In the genomic region with DNA sequence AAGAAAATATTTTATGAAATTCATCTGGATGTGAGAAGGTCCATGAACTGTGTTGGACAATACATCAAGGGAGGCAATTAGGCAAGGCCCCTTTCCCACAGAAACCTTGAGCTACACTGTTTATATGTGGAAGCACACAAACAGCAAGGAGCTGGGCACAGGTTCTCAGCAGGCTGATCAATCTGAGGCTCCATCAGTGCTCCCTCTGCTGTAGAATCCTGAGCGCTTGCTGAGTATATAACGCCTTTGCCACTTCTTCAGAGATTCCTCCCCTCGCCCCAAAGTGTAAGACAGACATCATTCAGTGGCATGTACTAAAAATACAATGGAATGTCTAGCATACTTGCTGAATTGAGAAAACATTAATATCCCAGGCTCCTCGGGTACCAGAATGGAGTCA, we compare ENCODE assay signal across 2 cellular contexts.
TF ChIP-seq lines count a peak whose summit lies in the region.

No MANE protein-coding gene starts in this region.

TF ChIP-seq in GM23338, 12 proteins besides CTCF, POLR2A, EP300 and RAD21:
- TF ChIP-seq, protein P1, sequence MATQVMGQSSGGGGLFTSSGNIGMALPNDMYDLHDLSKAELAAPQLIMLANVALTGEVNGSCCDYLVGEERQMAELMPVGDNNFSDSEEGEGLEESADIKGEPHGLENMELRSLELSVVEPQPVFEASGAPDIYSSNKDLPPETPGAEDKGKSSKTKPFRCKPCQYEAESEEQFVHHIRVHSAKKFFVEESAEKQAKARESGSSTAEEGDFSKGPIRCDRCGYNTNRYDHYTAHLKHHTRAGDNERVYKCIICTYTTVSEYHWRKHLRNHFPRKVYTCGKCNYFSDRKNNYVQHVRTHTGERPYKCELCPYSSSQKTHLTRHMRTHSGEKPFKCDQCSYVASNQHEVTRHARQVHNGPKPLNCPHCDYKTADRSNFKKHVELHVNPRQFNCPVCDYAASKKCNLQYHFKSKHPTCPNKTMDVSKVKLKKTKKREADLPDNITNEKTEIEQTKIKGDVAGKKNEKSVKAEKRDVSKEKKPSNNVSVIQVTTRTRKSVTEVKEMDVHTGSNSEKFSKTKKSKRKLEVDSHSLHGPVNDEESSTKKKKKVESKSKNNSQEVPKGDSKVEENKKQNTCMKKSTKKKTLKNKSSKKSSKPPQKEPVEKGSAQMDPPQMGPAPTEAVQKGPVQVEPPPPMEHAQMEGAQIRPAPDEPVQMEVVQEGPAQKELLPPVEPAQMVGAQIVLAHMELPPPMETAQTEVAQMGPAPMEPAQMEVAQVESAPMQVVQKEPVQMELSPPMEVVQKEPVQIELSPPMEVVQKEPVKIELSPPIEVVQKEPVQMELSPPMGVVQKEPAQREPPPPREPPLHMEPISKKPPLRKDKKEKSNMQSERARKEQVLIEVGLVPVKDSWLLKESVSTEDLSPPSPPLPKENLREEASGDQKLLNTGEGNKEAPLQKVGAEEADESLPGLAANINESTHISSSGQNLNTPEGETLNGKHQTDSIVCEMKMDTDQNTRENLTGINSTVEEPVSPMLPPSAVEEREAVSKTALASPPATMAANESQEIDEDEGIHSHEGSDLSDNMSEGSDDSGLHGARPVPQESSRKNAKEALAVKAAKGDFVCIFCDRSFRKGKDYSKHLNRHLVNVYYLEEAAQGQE (IDR thresholded peaks at IDR 0.05; ENCODE audit: unreplicated experiment): no peak
- TF ChIP-seq NANOG (IDR thresholded peaks at IDR 0.05; ENCODE audit: borderline replicate concordance) (no peak), CREB1 (CRISPR knock-in tag; IDR thresholded peaks at IDR 0.05; ENCODE audit: low read depth) (no peak), ZNF331 (CRISPR knock-in tag; IDR thresholded peaks at IDR 0.05; ENCODE audit: low read depth) (no peak), EZH2 (IDR thresholded peaks at IDR 0.05; ENCODE audit: low read depth, unreplicated experiment) (no peak), EZH2phosphoT487 (IDR thresholded peaks at IDR 0.05; ENCODE audit: unreplicated experiment) (no peak), STAT1 (IDR thresholded peaks at IDR 0.05; ENCODE audit: unreplicated experiment) (no peak), JUNB (IDR thresholded peaks at IDR 0.05; ENCODE audit: unreplicated experiment) (no peak), POLR2AphosphoS5 (IDR thresholded peaks at IDR 0.05; ENCODE audit: low read depth) (no peak)
- TF ChIP-seq, protein P2, sequence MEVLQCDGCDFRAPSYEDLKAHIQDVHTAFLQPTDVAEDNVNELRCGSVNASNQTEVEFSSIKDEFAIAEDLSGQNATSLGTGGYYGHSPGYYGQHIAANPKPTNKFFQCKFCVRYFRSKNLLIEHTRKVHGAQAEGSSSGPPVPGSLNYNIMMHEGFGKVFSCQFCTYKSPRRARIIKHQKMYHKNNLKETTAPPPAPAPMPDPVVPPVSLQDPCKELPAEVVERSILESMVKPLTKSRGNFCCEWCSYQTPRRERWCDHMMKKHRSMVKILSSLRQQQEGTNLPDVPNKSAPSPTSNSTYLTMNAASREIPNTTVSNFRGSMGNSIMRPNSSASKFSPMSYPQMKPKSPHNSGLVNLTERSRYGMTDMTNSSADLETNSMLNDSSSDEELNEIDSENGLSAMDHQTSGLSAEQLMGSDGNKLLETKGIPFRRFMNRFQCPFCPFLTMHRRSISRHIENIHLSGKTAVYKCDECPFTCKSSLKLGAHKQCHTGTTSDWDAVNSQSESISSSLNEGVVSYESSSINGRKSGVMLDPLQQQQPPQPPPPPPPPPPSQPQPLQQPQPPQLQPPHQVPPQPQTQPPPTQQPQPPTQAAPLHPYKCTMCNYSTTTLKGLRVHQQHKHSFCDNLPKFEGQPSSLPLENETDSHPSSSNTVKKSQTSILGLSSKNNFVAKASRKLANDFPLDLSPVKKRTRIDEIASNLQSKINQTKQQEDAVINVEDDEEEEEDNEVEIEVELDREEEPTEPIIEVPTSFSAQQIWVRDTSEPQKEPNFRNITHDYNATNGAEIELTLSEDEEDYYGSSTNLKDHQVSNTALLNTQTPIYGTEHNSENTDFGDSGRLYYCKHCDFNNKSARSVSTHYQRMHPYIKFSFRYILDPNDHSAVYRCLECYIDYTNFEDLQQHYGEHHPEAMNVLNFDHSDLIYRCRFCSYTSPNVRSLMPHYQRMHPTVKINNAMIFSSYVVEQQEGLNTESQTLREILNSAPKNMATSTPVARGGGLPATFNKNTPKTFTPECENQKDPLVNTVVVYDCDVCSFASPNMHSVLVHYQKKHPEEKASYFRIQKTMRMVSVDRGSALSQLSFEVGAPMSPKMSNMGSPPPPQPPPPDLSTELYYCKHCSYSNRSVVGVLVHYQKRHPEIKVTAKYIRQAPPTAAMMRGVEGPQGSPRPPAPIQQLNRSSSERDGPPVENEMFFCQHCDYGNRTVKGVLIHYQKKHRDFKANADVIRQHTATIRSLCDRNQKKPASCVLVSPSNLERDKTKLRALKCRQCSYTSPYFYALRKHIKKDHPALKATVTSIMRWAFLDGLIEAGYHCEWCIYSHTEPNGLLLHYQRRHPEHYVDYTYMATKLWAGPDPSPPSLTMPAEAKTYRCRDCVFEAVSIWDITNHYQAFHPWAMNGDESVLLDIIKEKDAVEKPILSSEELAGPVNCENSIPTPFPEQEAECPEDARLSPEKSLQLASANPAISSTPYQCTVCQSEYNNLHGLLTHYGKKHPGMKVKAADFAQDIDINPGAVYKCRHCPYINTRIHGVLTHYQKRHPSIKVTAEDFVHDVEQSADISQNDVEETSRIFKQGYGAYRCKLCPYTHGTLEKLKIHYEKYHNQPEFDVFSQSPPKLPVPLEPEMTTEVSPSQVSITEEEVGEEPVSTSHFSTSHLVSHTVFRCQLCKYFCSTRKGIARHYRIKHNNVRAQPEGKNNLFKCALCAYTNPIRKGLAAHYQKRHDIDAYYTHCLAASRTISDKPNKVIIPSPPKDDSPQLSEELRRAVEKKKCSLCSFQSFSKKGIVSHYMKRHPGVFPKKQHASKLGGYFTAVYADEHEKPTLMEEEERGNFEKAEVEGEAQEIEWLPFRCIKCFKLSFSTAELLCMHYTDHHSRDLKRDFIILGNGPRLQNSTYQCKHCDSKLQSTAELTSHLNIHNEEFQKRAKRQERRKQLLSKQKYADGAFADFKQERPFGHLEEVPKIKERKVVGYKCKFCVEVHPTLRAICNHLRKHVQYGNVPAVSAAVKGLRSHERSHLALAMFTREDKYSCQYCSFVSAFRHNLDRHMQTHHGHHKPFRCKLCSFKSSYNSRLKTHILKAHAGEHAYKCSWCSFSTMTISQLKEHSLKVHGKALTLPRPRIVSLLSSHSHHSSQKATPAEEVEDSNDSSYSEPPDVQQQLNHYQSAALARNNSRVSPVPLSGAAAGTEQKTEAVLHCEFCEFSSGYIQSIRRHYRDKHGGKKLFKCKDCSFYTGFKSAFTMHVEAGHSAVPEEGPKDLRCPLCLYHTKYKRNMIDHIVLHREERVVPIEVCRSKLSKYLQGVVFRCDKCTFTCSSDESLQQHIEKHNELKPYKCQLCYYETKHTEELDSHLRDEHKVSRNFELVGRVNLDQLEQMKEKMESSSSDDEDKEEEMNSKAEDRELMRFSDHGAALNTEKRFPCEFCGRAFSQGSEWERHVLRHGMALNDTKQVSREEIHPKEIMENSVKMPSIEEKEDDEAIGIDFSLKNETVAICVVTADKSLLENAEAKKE (CRISPR knock-in tag; IDR thresholded peaks at IDR 0.05): no peak

TF ChIP-seq in WTC11, 78 proteins besides CTCF, POLR2A, EP300 and RAD21 (continued from another document and continues in another):
- TF ChIP-seq, protein P3, sequence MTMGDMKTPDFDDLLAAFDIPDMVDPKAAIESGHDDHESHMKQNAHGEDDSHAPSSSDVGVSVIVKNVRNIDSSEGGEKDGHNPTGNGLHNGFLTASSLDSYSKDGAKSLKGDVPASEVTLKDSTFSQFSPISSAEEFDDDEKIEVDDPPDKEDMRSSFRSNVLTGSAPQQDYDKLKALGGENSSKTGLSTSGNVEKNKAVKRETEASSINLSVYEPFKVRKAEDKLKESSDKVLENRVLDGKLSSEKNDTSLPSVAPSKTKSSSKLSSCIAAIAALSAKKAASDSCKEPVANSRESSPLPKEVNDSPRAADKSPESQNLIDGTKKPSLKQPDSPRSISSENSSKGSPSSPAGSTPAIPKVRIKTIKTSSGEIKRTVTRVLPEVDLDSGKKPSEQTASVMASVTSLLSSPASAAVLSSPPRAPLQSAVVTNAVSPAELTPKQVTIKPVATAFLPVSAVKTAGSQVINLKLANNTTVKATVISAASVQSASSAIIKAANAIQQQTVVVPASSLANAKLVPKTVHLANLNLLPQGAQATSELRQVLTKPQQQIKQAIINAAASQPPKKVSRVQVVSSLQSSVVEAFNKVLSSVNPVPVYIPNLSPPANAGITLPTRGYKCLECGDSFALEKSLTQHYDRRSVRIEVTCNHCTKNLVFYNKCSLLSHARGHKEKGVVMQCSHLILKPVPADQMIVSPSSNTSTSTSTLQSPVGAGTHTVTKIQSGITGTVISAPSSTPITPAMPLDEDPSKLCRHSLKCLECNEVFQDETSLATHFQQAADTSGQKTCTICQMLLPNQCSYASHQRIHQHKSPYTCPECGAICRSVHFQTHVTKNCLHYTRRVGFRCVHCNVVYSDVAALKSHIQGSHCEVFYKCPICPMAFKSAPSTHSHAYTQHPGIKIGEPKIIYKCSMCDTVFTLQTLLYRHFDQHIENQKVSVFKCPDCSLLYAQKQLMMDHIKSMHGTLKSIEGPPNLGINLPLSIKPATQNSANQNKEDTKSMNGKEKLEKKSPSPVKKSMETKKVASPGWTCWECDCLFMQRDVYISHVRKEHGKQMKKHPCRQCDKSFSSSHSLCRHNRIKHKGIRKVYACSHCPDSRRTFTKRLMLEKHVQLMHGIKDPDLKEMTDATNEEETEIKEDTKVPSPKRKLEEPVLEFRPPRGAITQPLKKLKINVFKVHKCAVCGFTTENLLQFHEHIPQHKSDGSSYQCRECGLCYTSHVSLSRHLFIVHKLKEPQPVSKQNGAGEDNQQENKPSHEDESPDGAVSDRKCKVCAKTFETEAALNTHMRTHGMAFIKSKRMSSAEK (CRISPR knock-in tag; IDR thresholded peaks at IDR 0.05; ENCODE audit: borderline replicate concordance): no peak
- TF ChIP-seq ZNF232 (CRISPR knock-in tag; IDR thresholded peaks at IDR 0.05) (no peak), GABPB1 (CRISPR knock-in tag; IDR thresholded peaks at IDR 0.05) (no peak), JUN (CRISPR knock-in tag; IDR thresholded peaks at IDR 0.05) (no peak)
- TF ChIP-seq, protein P4, sequence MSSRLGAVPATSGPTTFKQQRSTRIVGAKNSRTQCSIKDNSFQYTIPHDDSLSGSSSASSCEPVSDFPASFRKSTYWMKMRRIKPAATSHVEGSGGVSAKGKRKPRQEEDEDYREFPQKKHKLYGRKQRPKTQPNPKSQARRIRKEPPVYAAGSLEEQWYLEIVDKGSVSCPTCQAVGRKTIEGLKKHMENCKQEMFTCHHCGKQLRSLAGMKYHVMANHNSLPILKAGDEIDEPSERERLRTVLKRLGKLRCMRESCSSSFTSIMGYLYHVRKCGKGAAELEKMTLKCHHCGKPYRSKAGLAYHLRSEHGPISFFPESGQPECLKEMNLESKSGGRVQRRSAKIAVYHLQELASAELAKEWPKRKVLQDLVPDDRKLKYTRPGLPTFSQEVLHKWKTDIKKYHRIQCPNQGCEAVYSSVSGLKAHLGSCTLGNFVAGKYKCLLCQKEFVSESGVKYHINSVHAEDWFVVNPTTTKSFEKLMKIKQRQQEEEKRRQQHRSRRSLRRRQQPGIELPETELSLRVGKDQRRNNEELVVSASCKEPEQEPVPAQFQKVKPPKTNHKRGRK (CRISPR knock-in tag; IDR thresholded peaks at IDR 0.05; ENCODE audit: borderline replicate concordance): no peak
- TF ChIP-seq, protein P5, sequence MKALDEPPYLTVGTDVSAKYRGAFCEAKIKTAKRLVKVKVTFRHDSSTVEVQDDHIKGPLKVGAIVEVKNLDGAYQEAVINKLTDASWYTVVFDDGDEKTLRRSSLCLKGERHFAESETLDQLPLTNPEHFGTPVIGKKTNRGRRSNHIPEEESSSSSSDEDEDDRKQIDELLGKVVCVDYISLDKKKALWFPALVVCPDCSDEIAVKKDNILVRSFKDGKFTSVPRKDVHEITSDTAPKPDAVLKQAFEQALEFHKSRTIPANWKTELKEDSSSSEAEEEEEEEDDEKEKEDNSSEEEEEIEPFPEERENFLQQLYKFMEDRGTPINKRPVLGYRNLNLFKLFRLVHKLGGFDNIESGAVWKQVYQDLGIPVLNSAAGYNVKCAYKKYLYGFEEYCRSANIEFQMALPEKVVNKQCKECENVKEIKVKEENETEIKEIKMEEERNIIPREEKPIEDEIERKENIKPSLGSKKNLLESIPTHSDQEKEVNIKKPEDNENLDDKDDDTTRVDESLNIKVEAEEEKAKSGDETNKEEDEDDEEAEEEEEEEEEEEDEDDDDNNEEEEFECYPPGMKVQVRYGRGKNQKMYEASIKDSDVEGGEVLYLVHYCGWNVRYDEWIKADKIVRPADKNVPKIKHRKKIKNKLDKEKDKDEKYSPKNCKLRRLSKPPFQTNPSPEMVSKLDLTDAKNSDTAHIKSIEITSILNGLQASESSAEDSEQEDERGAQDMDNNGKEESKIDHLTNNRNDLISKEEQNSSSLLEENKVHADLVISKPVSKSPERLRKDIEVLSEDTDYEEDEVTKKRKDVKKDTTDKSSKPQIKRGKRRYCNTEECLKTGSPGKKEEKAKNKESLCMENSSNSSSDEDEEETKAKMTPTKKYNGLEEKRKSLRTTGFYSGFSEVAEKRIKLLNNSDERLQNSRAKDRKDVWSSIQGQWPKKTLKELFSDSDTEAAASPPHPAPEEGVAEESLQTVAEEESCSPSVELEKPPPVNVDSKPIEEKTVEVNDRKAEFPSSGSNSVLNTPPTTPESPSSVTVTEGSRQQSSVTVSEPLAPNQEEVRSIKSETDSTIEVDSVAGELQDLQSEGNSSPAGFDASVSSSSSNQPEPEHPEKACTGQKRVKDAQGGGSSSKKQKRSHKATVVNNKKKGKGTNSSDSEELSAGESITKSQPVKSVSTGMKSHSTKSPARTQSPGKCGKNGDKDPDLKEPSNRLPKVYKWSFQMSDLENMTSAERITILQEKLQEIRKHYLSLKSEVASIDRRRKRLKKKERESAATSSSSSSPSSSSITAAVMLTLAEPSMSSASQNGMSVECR (CRISPR knock-in tag; IDR thresholded peaks at IDR 0.05; ENCODE audit: borderline replicate concordance): no peak
- TF ChIP-seq, protein P6, sequence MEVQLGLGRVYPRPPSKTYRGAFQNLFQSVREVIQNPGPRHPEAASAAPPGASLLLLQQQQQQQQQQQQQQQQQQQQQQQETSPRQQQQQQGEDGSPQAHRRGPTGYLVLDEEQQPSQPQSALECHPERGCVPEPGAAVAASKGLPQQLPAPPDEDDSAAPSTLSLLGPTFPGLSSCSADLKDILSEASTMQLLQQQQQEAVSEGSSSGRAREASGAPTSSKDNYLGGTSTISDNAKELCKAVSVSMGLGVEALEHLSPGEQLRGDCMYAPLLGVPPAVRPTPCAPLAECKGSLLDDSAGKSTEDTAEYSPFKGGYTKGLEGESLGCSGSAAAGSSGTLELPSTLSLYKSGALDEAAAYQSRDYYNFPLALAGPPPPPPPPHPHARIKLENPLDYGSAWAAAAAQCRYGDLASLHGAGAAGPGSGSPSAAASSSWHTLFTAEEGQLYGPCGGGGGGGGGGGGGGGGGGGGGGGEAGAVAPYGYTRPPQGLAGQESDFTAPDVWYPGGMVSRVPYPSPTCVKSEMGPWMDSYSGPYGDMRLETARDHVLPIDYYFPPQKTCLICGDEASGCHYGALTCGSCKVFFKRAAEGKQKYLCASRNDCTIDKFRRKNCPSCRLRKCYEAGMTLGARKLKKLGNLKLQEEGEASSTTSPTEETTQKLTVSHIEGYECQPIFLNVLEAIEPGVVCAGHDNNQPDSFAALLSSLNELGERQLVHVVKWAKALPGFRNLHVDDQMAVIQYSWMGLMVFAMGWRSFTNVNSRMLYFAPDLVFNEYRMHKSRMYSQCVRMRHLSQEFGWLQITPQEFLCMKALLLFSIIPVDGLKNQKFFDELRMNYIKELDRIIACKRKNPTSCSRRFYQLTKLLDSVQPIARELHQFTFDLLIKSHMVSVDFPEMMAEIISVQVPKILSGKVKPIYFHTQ (CRISPR knock-in tag; IDR thresholded peaks at IDR 0.05): no peak
- TF ChIP-seq, protein P7, sequence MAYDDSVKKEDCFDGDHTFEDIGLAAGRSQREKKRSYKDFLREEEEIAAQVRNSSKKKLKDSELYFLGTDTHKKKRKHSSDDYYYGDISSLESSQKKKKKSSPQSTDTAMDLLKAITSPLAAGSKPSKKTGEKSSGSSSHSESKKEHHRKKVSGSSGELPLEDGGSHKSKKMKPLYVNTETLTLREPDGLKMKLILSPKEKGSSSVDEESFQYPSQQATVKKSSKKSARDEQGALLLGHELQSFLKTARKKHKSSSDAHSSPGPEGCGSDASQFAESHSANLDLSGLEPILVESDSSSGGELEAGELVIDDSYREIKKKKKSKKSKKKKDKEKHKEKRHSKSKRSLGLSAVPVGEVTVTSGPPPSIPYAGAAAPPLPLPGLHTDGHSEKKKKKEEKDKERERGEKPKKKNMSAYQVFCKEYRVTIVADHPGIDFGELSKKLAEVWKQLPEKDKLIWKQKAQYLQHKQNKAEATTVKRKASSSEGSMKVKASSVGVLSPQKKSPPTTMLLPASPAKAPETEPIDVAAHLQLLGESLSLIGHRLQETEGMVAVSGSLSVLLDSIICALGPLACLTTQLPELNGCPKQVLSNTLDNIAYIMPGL (CRISPR knock-in tag; IDR thresholded peaks at IDR 0.05): no peak
